ENCODE assay signal across 32 cellular contexts in genomic region chr17:72305472-72305871, GRCh38.
DNase-seq lines count a peak whose midpoint lies in the region; TF ChIP-seq lines count a peak whose summit lies in the region.
"Had no signal": no experiment of that assay in that cellular context is flagged by ENCODE, and none has a peak within 500 bp of the region (broad histone marks: within the 10 kb centered on the region; RNA-seq: fewer than 3 reads in every experiment).

No MANE protein-coding gene starts in this region.

- H3K36me3 ChIP-seq in mammary epithelial cell (ENCODE audit: insufficient read depth, low read length) (no peaks in the 10 kb centered on the region), subcutaneous abdominal adipose tissue (ENCODE audit: control insufficient read depth in 5 of 5, insufficient read depth in 5 of 5, low read length in 5 of 5) (no peaks in the 10 kb centered on the region)
- H3K36me3 ChIP-seq: sigmoid colon, transverse colon had no signal

- no peak overlapping the region for H3K4me2 ChIP-seq in mammary epithelial cell (ENCODE audit: insufficient read depth, low read depth, low read length)

- in situ Hi-C loops in mammary epithelial cell (cut with MboI; ENCODE audit: low sequenced_read_pairs in 2 of 2), result no loop called here

- no peak for TF ChIP-seq CTCF in MCF 10A (IDR thresholded peaks at IDR 0.05; ENCODE audit: unreplicated experiment)
- no peak for TF ChIP-seq CTCF in mammary epithelial cell (conservative IDR thresholded peaks at IDR 0.05 in 1 of 2, IDR thresholded peaks at IDR 0.05 in 1 of 2; ENCODE audit: extremely low read depth in 1 of 2, insufficient read depth in 1 of 2, low read depth in 1 of 2, low read length in 2 of 2)

- POLR2A ChIA-PET in MCF 10A (lab: Yijun Ruan, JAX), result no interaction called here

- no peaks in the 10 kb centered on the region for H3K36me3 Mint-ChIP-seq in MCF 10A (ENCODE audit: insufficient read depth, unreplicated experiment)
- H3K36me3 Mint-ChIP-seq: activated naive CD8-positive, alpha-beta T cell treated with anti-CD3 and anti-CD28 coated beads, Interleukin-2, amount 10 ng/mL, durations not matched to agents 7 days and 5 days; CD4-positive, CD25-positive, alpha-beta regulatory T cell; mesothelial cell of epicardium; naive thymus-derived CD4-positive, alpha-beta T cell; WTC11 had no signal

- H3K4me1 Mint-ChIP-seq in MCF 10A (ENCODE audit: insufficient read depth, unreplicated experiment), result no peaks in the 10 kb centered on the region
- H3K4me1 Mint-ChIP-seq: activated CD4-positive, alpha-beta T cell treated with anti-CD3 and anti-CD28 coated beads, Interleukin-2, amount 10 ng/mL, durations not matched to agents 24 days and 14 days; activated naive CD8-positive, alpha-beta T cell treated with anti-CD3 and anti-CD28 coated beads, Interleukin-2, amount 10 ng/mL, durations not matched to agents 7 days and 5 days; CD4-positive, CD25-positive, alpha-beta regulatory T cell; naive thymus-derived CD4-positive, alpha-beta T cell; WTC11 had no signal

- dilution Hi-C loops in mammary epithelial cell (cut with HindIII; ENCODE audit: low sequenced_read_pairs), result no loop called here

- peaks cover 2% of the 10 kb centered on the region for H3K27me3 ChIP-seq in mammary epithelial cell (ENCODE audit: insufficient read depth, low read length)
- peaks cover 6 to 20% (median 15%) of the 10 kb centered on the region in 5 donors for H3K27me3 ChIP-seq in subcutaneous abdominal adipose tissue (ENCODE audit: control insufficient read depth in 5 of 5, insufficient read depth in 4 of 5, low read length in 5 of 5)
- H3K27me3 ChIP-seq: sigmoid colon, transverse colon had no signal

- H3K27ac ChIP-seq in mammary epithelial cell (ENCODE audit: insufficient read depth, low read depth, low read length) (no peak overlapping the region), subcutaneous abdominal adipose tissue (ENCODE audit: low read depth, low read length) (peak overlapping the region; percentile 18)
- H3K27ac ChIP-seq: 22Rv1, epithelial cell of prostate, sigmoid colon, transverse colon had no signal

- H3K79me2 ChIP-seq in mammary epithelial cell (ENCODE audit: insufficient read depth, low read length), result no peaks in the 10 kb centered on the region

- BruUV-seq in MCF 10A (replicated peaks; lab: Mats Ljungman, UMichigan) (no TSS peak), mammary epithelial cell (replicated peaks; lab: Mats Ljungman, UMichigan) (no TSS peak)

- H3K9ac ChIP-seq in mammary epithelial cell (ENCODE audit: insufficient read depth, low read length) (no peak overlapping the region), subcutaneous abdominal adipose tissue (ENCODE audit: low read length in 5 of 5) (no peak overlapping the region)

- H3K27me3 Mint-ChIP-seq in MCF 10A (ENCODE audit: insufficient read depth, unreplicated experiment), result no peaks in the 10 kb centered on the region
- H3K27me3 Mint-ChIP-seq: activated CD4-positive, alpha-beta T cell treated with anti-CD3 and anti-CD28 coated beads, Interleukin-2, amount 10 ng/mL, durations not matched to agents 24 days and 14 days; activated naive CD8-positive, alpha-beta T cell treated with anti-CD3 and anti-CD28 coated beads, Interleukin-2, amount 10 ng/mL, durations not matched to agents 7 days and 5 days; CD4-positive, CD25-positive, alpha-beta regulatory T cell had no signal

- no peak overlapping the region for H3K4me3 ChIP-seq in mammary epithelial cell (replicated peaks in 1 of 3; ENCODE audit: insufficient read depth in 1 of 3, low read depth in 2 of 3, low read length in 3 of 3)
- peak overlapping the region in 1 of 5 donors; percentile 9 for H3K4me3 ChIP-seq in subcutaneous abdominal adipose tissue (ENCODE audit: low read depth in 1 of 5, low read length in 5 of 5)
- H3K4me3 ChIP-seq: coronary artery, sigmoid colon, transverse colon had no signal

- intact Hi-C loops in MCF 10A (cut with micrococcal nuclease) (no loop called here), mammary epithelial cell (cut with micrococcal nuclease) (no loop called here)

- no peaks in the 10 kb centered on the region for H4K20me1 ChIP-seq in mammary epithelial cell (ENCODE audit: insufficient read depth, low read length)

- WGBS in mammary epithelial cell (ENCODE audit: low coverage, missing lambda C conversion rate), result 83% methylated on average over 6 of the region's 6 CpGs

- CTCF ChIA-PET in MCF 10A (lab: Yijun Ruan, JAX), result no interaction called here
- CTCF ChIA-PET in mammary epithelial cell (lab: Charles Lee; ENCODE audit: low non-redundant PET), result no interaction called here

- no peaks in the 10 kb centered on the region for H3K9me3 ChIP-seq in mammary epithelial cell (replicated peaks; ENCODE audit: insufficient read depth, low read length)
- no peaks in the 10 kb centered on the region for H3K9me3 ChIP-seq in subcutaneous abdominal adipose tissue (ENCODE audit: control insufficient read depth in 5 of 5, low read length in 5 of 5)
- H3K9me3 ChIP-seq: sigmoid colon, transverse colon had no signal

- no peak overlapping the region for H3K27ac Mint-ChIP-seq in MCF 10A (ENCODE audit: low read depth, unreplicated experiment)
- H3K27ac Mint-ChIP-seq: activated CD4-positive, alpha-beta T cell treated with anti-CD3 and anti-CD28 coated beads, Interleukin-2, amount 10 ng/mL, durations not matched to agents 24 days and 14 days; activated naive CD8-positive, alpha-beta T cell treated with anti-CD3 and anti-CD28 coated beads, Interleukin-2, amount 10 ng/mL, durations not matched to agents 7 days and 5 days; activated T-cell treated with anti-CD3 and anti-CD28 coated beads, Interleukin-2, amount 50 U/mL, for 24 hours; CD4-positive, CD25-positive, alpha-beta regulatory T cell; mesothelial cell of epicardium; naive thymus-derived CD4-positive, alpha-beta T cell; progenitor cell of endocrine pancreas; WTC11 had no signal

- no peaks in the 10 kb centered on the region for H3K9me3 Mint-ChIP-seq in MCF 10A (ENCODE audit: unreplicated experiment)
- H3K9me3 Mint-ChIP-seq: activated CD4-positive, alpha-beta T cell treated with anti-CD3 and anti-CD28 coated beads, Interleukin-2, amount 10 ng/mL, durations not matched to agents 24 days and 14 days; activated T-cell treated with anti-CD3 and anti-CD28 coated beads, Interleukin-2, amount 50 U/mL, for 24 hours; CD4-positive, CD25-positive, alpha-beta regulatory T cell; mesothelial cell of epicardium; WTC11 had no signal

- DNase-seq in MCF 10A (ENCODE audit: unreplicated experiment), result peak; percentile 9
- DNase-seq in mammary epithelial cell, result no peak
- DNase-seq in LHCN-M2 (ENCODE audit: low read depth), result peak; percentile 49
- DNase-seq in fibroblast of gingiva (ENCODE audit: low read depth), result peak; percentile 6
- DNase-seq in mucosa of gallbladder (ENCODE audit: low spot score), result no peak
- DNase-seq in stimulated activated CD4-positive, alpha-beta T cell treated with anti-CD3 and anti-CD28 coated beads, Interleukin-2, amount 100 ng/mL, for 24 hours, result no peak
- no peak for DNase-seq in NK-92 (lab: John Stamatoyannopoulos, UW; ENCODE audit: unreplicated experiment)
- DNase-seq: activated CD4-positive, alpha-beta T cell treated with anti-CD3 and anti-CD28 coated beads, Interleukin-2, amount 10 ng/mL, durations not matched to agents 24 days and 14 days; activated gamma-delta T cell; activated naive CD8-positive, alpha-beta T cell treated with anti-CD3 and anti-CD28 coated beads, Interleukin-2, amount 10 ng/mL, durations not matched to agents 7 days and 5 days; activated T-cell treated with anti-CD3 and anti-CD28 coated beads, Interleukin-2, amount 50 U/mL, for 24 hours; caudate nucleus; CD4-positive, CD25-positive, alpha-beta regulatory T cell; DMS79 treated with DMSO at 0.1 percent for 48 hours; effector memory CD4-positive, alpha-beta T cell; GDM1; glutamatergic neuron; Karpas-422; naive thymus-derived CD4-positive, alpha-beta T cell; NCI-H146; NCI-H2107; NCI-H345; sigmoid colon; stimulated activated CD4-positive, alpha-beta T cell treated with anti-CD3 and anti-CD28 coated beads, Interleukin-4, amount 100 ng/mL, for 4 hours; transverse colon had no signal

- H3K4me1 ChIP-seq in mammary epithelial cell (ENCODE audit: insufficient read depth, low read length) (no peaks in the 10 kb centered on the region), subcutaneous abdominal adipose tissue (ENCODE audit: control insufficient read depth in 5 of 5, insufficient read depth in 5 of 5, low read length in 5 of 5) (peaks cover 0 to 21% (median 13%) of the 10 kb centered on the region in 5 donors)
- H3K4me1 ChIP-seq: sigmoid colon, transverse colon had no signal

- H3K4me3 Mint-ChIP-seq in MCF 10A (ENCODE audit: unreplicated experiment), result no peak overlapping the region
- H3K4me3 Mint-ChIP-seq: activated CD4-positive, alpha-beta T cell treated with anti-CD3 and anti-CD28 coated beads, Interleukin-2, amount 10 ng/mL, durations not matched to agents 24 days and 14 days; activated naive CD8-positive, alpha-beta T cell treated with anti-CD3 and anti-CD28 coated beads, Interleukin-2, amount 10 ng/mL, durations not matched to agents 7 days and 5 days; activated T-cell treated with anti-CD3 and anti-CD28 coated beads, Interleukin-2, amount 50 U/mL, for 24 hours; CD4-positive, CD25-positive, alpha-beta regulatory T cell; mesothelial cell of epicardium; naive thymus-derived CD4-positive, alpha-beta T cell; WTC11 had no signal

- no peak overlapping the region for H2AFZ ChIP-seq in mammary epithelial cell (ENCODE audit: low read depth, low read length)

Comparison
In these comparisons a context has a peak if more than half of its experiments do, and no peak if none do; other contexts are left out.
1. DNase-seq: peak in MCF 10A (single experiment), LHCN-M2 (single experiment) and fibroblast of gingiva (single experiment); none in mammary epithelial cell (single experiment), mucosa of gallbladder (single experiment), stimulated activated CD4-positive, alpha-beta T cell treated with anti-CD3 and anti-CD28 coated beads, Interleukin-2, amount 100 ng/mL, for 24 hours (0 of 2) and NK-92 (single experiment).